ENCODE assay signal across 1 cellular context in the genomic region with DNA sequence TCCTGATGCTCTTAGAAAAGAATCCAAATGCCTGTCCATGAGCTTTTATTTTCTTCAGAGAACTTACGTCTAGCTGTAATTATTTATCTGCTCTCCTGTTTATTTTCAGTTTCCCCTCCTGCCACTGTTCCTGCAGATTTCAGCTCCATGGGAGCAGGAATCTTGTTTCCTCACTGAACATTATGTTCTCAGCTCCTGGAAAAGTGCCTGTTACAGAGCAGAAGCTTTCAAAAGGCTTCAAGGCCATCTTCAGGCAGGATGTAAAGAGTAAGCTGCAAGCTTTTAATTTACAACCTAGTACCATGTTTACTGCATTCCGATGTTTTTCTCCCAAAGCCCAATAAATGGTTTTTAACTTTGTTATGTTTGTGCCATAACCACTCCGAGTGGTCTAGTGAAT.
TF ChIP-seq lines count a peak whose summit lies in the region.

No MANE protein-coding gene starts in this region.

TF ChIP-seq in GM23338, 12 proteins besides CTCF, POLR2A, EP300 and RAD21 (continued from another document):
- TF ChIP-seq ZNF462 (CRISPR knock-in tag; IDR thresholded peaks at IDR 0.05): no peak
